In genomic region chr17:49031965-49032928, GRCh38 we compare ENCODE assay signal across 8 cellular contexts. TPM values are rescaled to one million over a fixed set of nuclear protein-coding genes. Genes with fewer than 3 reads are reported as not detected.
DNase-seq lines count a peak whose midpoint lies in the region; ATAC-seq, FAIRE-seq and TF ChIP-seq lines count a peak whose summit lies in the region.

No MANE protein-coding gene starts in this region.

- TF ChIP-seq CTCF in GM10248 (IDR thresholded peaks at IDR 0.05; ENCODE audit: control extremely low read depth, extremely low read depth, low read depth, missing control alignments) = peak; percentile 71
- peak; percentile 73 for TF ChIP-seq CTCF in bronchial epithelial cell (IDR thresholded peaks at IDR 0.05; ENCODE audit: insufficient read depth, low read length, severe bottlenecking)
- peak; percentile 70 for TF ChIP-seq CTCF in kidney epithelial cell (IDR thresholded peaks at IDR 0.05; ENCODE audit: insufficient read depth, low read length, poor library complexity, severe bottlenecking)

- H3K4me3 ChIP-seq in bronchial epithelial cell (ENCODE audit: low read depth, low read length) (no peak overlapping the region), kidney epithelial cell (ENCODE audit: low read depth, low read length) (no peak overlapping the region)

- H3K36me3 ChIP-seq in bronchial epithelial cell (ENCODE audit: control insufficient read depth, insufficient read depth, low read length) = no peaks in the 10 kb centered on the region
- H3K36me3 ChIP-seq in kidney epithelial cell (ENCODE audit: control insufficient read depth, insufficient read depth, low read length) = no peaks in the 10 kb centered on the region

- CTCF ChIA-PET in GM10248 (lab: Yijun Ruan, JAX) = interaction anchor here (0.7 to 5.0 kb wide), 60 partner anchors 8 to 384 kb away, joined by 3 to 56 read pairs (median 4); partner anchors contain the start of genes ATP5MC1, GIP, PRAC2 and UBE2Z

- H3K27me3 ChIP-seq in bronchial epithelial cell (ENCODE audit: control insufficient read depth, insufficient read depth, low read length) = no peaks in the 10 kb centered on the region
- no peaks in the 10 kb centered on the region for H3K27me3 ChIP-seq in kidney epithelial cell (ENCODE audit: control insufficient read depth, insufficient read depth, low read length)

- no peak for ATAC-seq in HG03135 (IDR thresholded peaks at IDR 0.05; ENCODE audit: unreplicated experiment)

- peak; percentile 55 for DNase-seq in 8988T
- peak; percentile 84 for DNase-seq in GM10248 (ENCODE audit: extremely low spot score)
- DNase-seq in NCI-H1436 (lab: John Stamatoyannopoulos, UW) = peak; percentile 77
- peak; percentile 71 for DNase-seq in SKM-1 (lab: John Stamatoyannopoulos, UW; ENCODE audit: unreplicated experiment)
- DNase-seq in bronchial epithelial cell (ENCODE audit: low read depth) = peak; percentile 58
- DNase-seq in kidney epithelial cell (ENCODE audit: low read depth) = no peak
- peak in 2 of 3 donors; percentile 16 to 33 for DNase-seq in stimulated activated CD4-positive, alpha-beta T cell treated with anti-CD3 and anti-CD28 coated beads, TNF-alpha, amount 100 ng/mL, for 48 hours (ENCODE audit: low read depth in 3 of 3)

- POLR2A ChIA-PET in GM10248 (lab: Yijun Ruan, JAX) = interaction anchor here (0.6 kb wide), 1 partner anchor 144 kb away, joined by 5 read pairs; no protein-coding TSS in a partner anchor

- no peak for FAIRE-seq in bronchial epithelial cell (lab: Jason Lieb, UNC)

RNA-seq across cellular contexts. Expression of gene IGF2BP1, which starts 35.1 kb away (rescaled TPM):
- total RNA-seq in bronchial epithelial cell (not detected in 2 replicates), kidney epithelial cell (10.2 and 10.4 TPM in 2 replicates)

Comparison
In these comparisons a context has a peak if more than half of its experiments do, and no peak if none do; other contexts are left out.
1. RNA of gene IGF2BP1, which starts 35.1 kb away (total RNA-seq): 10.2 to 10.4 TPM in kidney epithelial cell; not detected in bronchial epithelial cell; every median in the first group is over 10 times any median in the second.
2. Peak in every context shown above with its lines, with median percentiles within 50 percentile points of each other: CTCF ChIP-seq.